1 cellular context compared by ENCODE assay signal in the genomic region with DNA sequence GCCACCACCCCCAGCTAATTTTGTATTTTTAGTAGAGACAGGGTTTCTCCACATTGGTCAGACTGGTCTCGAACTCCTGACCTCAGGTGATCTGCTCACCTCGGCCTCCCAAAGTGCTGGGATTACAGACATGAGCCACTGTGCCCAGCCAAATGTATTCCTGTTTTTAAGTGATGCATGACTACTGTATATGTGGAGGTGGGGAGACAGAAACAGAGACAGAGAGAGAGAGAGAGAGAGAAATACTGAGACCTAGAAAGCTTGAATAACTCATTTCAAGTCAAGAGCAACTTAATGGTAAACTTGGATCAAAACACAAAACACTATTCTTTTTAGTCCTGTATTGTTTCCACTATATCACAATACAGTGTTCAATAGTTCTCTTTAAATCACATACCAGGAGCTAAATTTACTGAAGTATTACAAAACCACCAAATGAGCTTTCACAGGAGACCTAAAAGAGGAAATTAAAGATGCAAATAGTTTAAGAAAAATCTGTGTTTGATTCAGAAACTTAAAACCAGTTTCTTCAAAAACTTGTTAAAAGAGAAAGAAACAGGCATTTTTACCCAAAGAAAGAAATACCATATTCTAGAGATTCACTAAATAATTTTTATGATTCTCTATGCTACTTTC.
TF ChIP-seq lines count a peak whose summit lies in the region.

No MANE protein-coding gene starts in this region.

TF ChIP-seq in GM12878, 131 proteins besides CTCF, POLR2A, EP300 and RAD21 (continued from another document):
- TF ChIP-seq, protein P1, sequence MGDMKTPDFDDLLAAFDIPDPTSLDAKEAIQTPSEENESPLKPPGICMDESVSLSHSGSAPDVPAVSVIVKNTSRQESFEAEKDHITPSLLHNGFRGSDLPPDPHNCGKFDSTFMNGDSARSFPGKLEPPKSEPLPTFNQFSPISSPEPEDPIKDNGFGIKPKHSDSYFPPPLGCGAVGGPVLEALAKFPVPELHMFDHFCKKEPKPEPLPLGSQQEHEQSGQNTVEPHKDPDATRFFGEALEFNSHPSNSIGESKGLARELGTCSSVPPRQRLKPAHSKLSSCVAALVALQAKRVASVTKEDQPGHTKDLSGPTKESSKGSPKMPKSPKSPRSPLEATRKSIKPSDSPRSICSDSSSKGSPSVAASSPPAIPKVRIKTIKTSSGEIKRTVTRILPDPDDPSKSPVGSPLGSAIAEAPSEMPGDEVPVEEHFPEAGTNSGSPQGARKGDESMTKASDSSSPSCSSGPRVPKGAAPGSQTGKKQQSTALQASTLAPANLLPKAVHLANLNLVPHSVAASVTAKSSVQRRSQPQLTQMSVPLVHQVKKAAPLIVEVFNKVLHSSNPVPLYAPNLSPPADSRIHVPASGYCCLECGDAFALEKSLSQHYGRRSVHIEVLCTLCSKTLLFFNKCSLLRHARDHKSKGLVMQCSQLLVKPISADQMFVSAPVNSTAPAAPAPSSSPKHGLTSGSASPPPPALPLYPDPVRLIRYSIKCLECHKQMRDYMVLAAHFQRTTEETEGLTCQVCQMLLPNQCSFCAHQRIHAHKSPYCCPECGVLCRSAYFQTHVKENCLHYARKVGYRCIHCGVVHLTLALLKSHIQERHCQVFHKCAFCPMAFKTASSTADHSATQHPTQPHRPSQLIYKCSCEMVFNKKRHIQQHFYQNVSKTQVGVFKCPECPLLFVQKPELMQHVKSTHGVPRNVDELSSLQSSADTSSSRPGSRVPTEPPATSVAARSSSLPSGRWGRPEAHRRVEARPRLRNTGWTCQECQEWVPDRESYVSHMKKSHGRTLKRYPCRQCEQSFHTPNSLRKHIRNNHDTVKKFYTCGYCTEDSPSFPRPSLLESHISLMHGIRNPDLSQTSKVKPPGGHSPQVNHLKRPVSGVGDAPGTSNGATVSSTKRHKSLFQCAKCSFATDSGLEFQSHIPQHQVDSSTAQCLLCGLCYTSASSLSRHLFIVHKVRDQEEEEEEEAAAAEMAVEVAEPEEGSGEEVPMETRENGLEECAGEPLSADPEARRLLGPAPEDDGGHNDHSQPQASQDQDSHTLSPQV (IDR thresholded peaks at IDR 0.05), result no peak
- TF ChIP-seq ZNF207 (IDR thresholded peaks at IDR 0.05; ENCODE audit: borderline replicate concordance), result no peak
- TF ChIP-seq NBN (IDR thresholded peaks at IDR 0.05), result no peak
- TF ChIP-seq, protein P2, sequence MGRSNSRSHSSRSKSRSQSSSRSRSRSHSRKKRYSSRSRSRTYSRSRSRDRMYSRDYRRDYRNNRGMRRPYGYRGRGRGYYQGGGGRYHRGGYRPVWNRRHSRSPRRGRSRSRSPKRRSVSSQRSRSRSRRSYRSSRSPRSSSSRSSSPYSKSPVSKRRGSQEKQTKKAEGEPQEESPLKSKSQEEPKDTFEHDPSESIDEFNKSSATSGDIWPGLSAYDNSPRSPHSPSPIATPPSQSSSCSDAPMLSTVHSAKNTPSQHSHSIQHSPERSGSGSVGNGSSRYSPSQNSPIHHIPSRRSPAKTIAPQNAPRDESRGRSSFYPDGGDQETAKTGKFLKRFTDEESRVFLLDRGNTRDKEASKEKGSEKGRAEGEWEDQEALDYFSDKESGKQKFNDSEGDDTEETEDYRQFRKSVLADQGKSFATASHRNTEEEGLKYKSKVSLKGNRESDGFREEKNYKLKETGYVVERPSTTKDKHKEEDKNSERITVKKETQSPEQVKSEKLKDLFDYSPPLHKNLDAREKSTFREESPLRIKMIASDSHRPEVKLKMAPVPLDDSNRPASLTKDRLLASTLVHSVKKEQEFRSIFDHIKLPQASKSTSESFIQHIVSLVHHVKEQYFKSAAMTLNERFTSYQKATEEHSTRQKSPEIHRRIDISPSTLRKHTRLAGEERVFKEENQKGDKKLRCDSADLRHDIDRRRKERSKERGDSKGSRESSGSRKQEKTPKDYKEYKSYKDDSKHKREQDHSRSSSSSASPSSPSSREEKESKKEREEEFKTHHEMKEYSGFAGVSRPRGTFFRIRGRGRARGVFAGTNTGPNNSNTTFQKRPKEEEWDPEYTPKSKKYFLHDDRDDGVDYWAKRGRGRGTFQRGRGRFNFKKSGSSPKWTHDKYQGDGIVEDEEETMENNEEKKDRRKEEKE (IDR thresholded peaks at IDR 0.05), result no peak
- TF ChIP-seq, protein P3, sequence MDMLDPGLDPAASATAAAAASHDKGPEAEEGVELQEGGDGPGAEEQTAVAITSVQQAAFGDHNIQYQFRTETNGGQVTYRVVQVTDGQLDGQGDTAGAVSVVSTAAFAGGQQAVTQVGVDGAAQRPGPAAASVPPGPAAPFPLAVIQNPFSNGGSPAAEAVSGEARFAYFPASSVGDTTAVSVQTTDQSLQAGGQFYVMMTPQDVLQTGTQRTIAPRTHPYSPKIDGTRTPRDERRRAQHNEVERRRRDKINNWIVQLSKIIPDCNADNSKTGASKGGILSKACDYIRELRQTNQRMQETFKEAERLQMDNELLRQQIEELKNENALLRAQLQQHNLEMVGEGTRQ (IDR thresholded peaks at IDR 0.05; ENCODE audit: borderline replicate concordance, low read depth, low read length), result no peak
- TF ChIP-seq NR2F1 (conservative IDR thresholded peaks at IDR 0.05), result no peak
- TF ChIP-seq, protein P4, sequence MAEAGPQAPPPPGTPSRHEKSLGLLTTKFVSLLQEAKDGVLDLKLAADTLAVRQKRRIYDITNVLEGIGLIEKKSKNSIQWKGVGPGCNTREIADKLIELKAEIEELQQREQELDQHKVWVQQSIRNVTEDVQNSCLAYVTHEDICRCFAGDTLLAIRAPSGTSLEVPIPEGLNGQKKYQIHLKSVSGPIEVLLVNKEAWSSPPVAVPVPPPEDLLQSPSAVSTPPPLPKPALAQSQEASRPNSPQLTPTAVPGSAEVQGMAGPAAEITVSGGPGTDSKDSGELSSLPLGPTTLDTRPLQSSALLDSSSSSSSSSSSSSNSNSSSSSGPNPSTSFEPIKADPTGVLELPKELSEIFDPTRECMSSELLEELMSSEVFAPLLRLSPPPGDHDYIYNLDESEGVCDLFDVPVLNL (IDR thresholded peaks at IDR 0.05; ENCODE audit: low read depth, low read length), result no peak
- no peak for TF ChIP-seq SMC3 (IDR thresholded peaks at IDR 0.05; ENCODE audit: borderline replicate concordance, low read length)
TF ChIP-seq in GM12878: peak in this region for 0.
